Comparison of ENCODE assay signal across 22 cellular contexts in the genomic region with DNA sequence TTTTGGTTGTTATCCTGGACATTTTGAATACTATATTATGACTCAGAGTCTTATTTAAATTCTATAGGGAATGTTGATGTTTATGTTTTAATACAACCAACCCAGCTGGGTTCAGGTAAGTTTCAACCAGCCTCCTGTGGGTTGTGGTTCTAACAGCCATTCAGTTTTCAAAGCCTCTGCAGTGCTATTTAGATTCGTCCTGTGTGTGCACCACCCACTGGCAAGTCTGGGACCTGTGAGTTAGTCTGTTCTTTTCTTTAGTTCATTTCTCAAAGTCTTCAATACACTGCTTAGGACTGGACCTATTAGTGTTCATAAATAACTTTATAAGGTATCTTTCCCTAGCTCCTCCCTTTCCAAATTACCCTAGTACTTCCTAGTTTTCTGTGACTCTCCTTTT.
"Had no signal": no experiment of that assay in that cellular context is flagged by ENCODE, and none has a peak within 500 bp of the region (broad histone marks: within the 10 kb centered on the region; RNA-seq: fewer than 3 reads in every experiment).

No MANE protein-coding gene starts in this region.

- H3K4me3 ChIP-seq: body of pancreas, cardiac muscle cell, left lung, lung, right atrium auricular region, thyroid gland had no signal

- ATAC-seq: activated CD8-positive, alpha-beta T cell treated with anti-CD3 and anti-CD28 coated beads, Interleukin-2, amount 10 ng/mL, durations not matched to agents 7 days and 5 days; activated naive CD8-positive, alpha-beta T cell treated with anti-CD3 and anti-CD28 coated beads, Interleukin-2, amount 50 U/mL, for 24 hours; body of pancreas; foreskin keratinocyte; left lung; naive thymus-derived CD8-positive, alpha-beta T cell; stimulated activated naive CD8-positive, alpha-beta T cell treated with anti-CD3 and anti-CD28 coated beads, Interleukin-15, Interleukin-2, amounts not matched to agents 100 U/mL and 50 U/mL, for 24 hours had no signal

- H3K9me3 ChIP-seq: body of pancreas, left lung, thyroid gland had no signal

- H3K27me3 ChIP-seq: body of pancreas, cardiac muscle cell, foreskin keratinocyte, left lung, right atrium auricular region, thyroid gland had no signal

- H3K4me3 Mint-ChIP-seq: activated CD8-positive, alpha-beta T cell treated with anti-CD3 and anti-CD28 coated beads, Interleukin-2, amount 10 ng/mL, durations not matched to agents 7 days and 5 days; activated naive CD8-positive, alpha-beta T cell treated with anti-CD3 and anti-CD28 coated beads, Interleukin-2, amount 50 U/mL, for 24 hours; activated T-helper 1 cell treated with anti-CD3 and anti-CD28 coated beads, Interleukin-12 subunit alpha, Interleukin-12 subunit beta, Interleukin-2, Interleukin-4 antibody, amounts not matched to agents 30 ng/mL and 10 ng/mL and 1 ng/mL, durations not matched to agents 14 hours and 24 hours and 36 hours; immature natural killer cell; naive thymus-derived CD8-positive, alpha-beta T cell had no signal

- H3K27ac Mint-ChIP-seq: activated CD8-positive, alpha-beta T cell treated with anti-CD3 and anti-CD28 coated beads, Interleukin-2, amount 10 ng/mL, durations not matched to agents 7 days and 5 days; activated naive CD8-positive, alpha-beta T cell treated with anti-CD3 and anti-CD28 coated beads, Interleukin-2, amount 50 U/mL, for 24 hours; activated T-helper 1 cell treated with anti-CD3 and anti-CD28 coated beads, Interleukin-12 subunit alpha, Interleukin-12 subunit beta, Interleukin-2, Interleukin-4 antibody, amounts not matched to agents 30 ng/mL and 10 ng/mL and 1 ng/mL, durations not matched to agents 14 hours and 24 hours and 36 hours; immature natural killer cell; naive thymus-derived CD8-positive, alpha-beta T cell; progenitor cell of endocrine pancreas had no signal

- H3K27ac ChIP-seq: body of pancreas, cardiac muscle cell, foreskin keratinocyte, left lung, right atrium auricular region, thyroid gland had no signal

- DNase-seq: activated CD4-positive, alpha-beta T cell treated with anti-CD3 and anti-CD28 coated beads for 1 hour; activated CD4-positive, alpha-beta T cell treated with anti-CD3 and anti-CD28 coated beads, Interleukin-2, amount 50 U/mL, for 1 hour; activated CD8-positive, alpha-beta T cell treated with anti-CD3 and anti-CD28 coated beads, Interleukin-2, amount 10 ng/mL, durations not matched to agents 7 days and 5 days; activated gamma-delta T cell; activated naive CD4-positive, alpha-beta T cell treated with anti-CD3 and anti-CD28 coated beads, Interleukin-2, amount 50 U/mL, for 16 hours; activated naive CD8-positive, alpha-beta T cell treated with anti-CD3 and anti-CD28 coated beads, Interleukin-2, amount 50 U/mL, for 24 hours; body of pancreas; cortex of kidney; foreskin keratinocyte; immature natural killer cell; kidney glomerular epithelial cell; left lung; naive thymus-derived CD8-positive, alpha-beta T cell; stimulated activated CD4-positive, alpha-beta T cell treated with anti-CD3 and anti-CD28 coated beads, Interleukin-12 subunit alpha, Interleukin-12 subunit beta, amount 100 ng/mL, for 4 hours; stimulated activated CD4-positive, alpha-beta T cell treated with anti-CD3 and anti-CD28 coated beads, Interleukin-4, amount 100 ng/mL, for 4 hours; stimulated activated naive CD8-positive, alpha-beta T cell treated with anti-CD3 and anti-CD28 coated beads, Interleukin-15, Interleukin-2, amounts not matched to agents 100 U/mL and 50 U/mL, for 24 hours; thyroid gland had no signal

- H3K9me3 Mint-ChIP-seq: activated naive CD8-positive, alpha-beta T cell treated with anti-CD3 and anti-CD28 coated beads, Interleukin-2, amount 50 U/mL, for 24 hours; activated T-helper 1 cell treated with anti-CD3 and anti-CD28 coated beads, Interleukin-12 subunit alpha, Interleukin-12 subunit beta, Interleukin-2, Interleukin-4 antibody, amounts not matched to agents 30 ng/mL and 10 ng/mL and 1 ng/mL, durations not matched to agents 14 hours and 24 hours and 36 hours had no signal

- H3K4me1 ChIP-seq: body of pancreas, foreskin keratinocyte, left lung, right atrium auricular region, thyroid gland had no signal

- H3K4me1 Mint-ChIP-seq: activated naive CD8-positive, alpha-beta T cell treated with anti-CD3 and anti-CD28 coated beads, Interleukin-2, amount 50 U/mL, for 24 hours; immature natural killer cell; naive thymus-derived CD8-positive, alpha-beta T cell had no signal

- H3K36me3 Mint-ChIP-seq: immature natural killer cell had no signal

- H3K36me3 ChIP-seq: cardiac muscle cell, left lung, right atrium auricular region, thyroid gland had no signal
